1 cellular context compared by ENCODE assay signal in genomic region chr1:153678519-153679336, GRCh38.
TF ChIP-seq lines count a peak whose summit lies in the region.

TSS of gene NPR1 (plus strand) at chr1:153678688. CDS start at chr1:153679109, 421 bp downstream.

TF ChIP-seq in A549, 52 proteins besides CTCF, POLR2A, EP300 and RAD21 (continued from another document):
- TF ChIP-seq REST (IDR thresholded peaks at IDR 0.05) (no peak), HOXB5 (CRISPR knock-in tag; IDR thresholded peaks at IDR 0.05) (no peak), MAFK (IDR thresholded peaks at IDR 0.05; ENCODE audit: partially characterized antibody) (no peak)
